In genomic region chr4:158314756-158315487, GRCh38 we compare ENCODE assay signal across 10 cellular contexts.
DNase-seq lines count a peak whose midpoint lies in the region; ATAC-seq and TF ChIP-seq lines count a peak whose summit lies in the region.
"Had no signal": no experiment of that assay in that cellular context is flagged by ENCODE, and none has a peak within 500 bp of the region (broad histone marks: within the 10 kb centered on the region; RNA-seq: fewer than 3 reads in every experiment).

No MANE protein-coding gene starts in this region.

- ATAC-seq in sciatic nerve (peak; percentile 91), HG03354 (IDR thresholded peaks at IDR 0.05; ENCODE audit: poor library complexity, severe bottlenecking, unreplicated experiment) (no peak), HG03159 (IDR thresholded peaks at IDR 0.05; ENCODE audit: unreplicated experiment) (no peak)

- TF ChIP-seq CTCF in GM20000 (IDR thresholded peaks at IDR 0.05; ENCODE audit: extremely low read depth, missing control alignments), result no peak

- no peaks in the 10 kb centered on the region for H3K9me3 ChIP-seq in adipocyte (ENCODE audit: control insufficient read depth, low read length)

- H3K9ac ChIP-seq in adipocyte (ENCODE audit: low read length), result peak overlapping the region; percentile 83

- DNase-seq in COLO829 (ENCODE audit: low spot score), result peak; percentile 28
- DNase-seq in adipocyte (ENCODE audit: low read depth), result peak; percentile 97
- peak; percentile 95 for DNase-seq in fibroblast of the conjunctiva (ENCODE audit: low read depth)
- no peak for DNase-seq in sciatic nerve (ENCODE audit: low spot score)
- DNase-seq in GM20000 (ENCODE audit: low spot score), result no peak
- DNase-seq in NCI-H128 (lab: John Stamatoyannopoulos, UW; ENCODE audit: unreplicated experiment), result no peak
- DNase-seq: left cardiac atrium, NCI-H345 had no signal

- H3K36me3 ChIP-seq in adipocyte (ENCODE audit: control insufficient read depth, insufficient read depth, low read length, severe bottlenecking), result no peaks in the 10 kb centered on the region

- peaks cover 48% of the 10 kb centered on the region for H3K4me1 ChIP-seq in adipocyte (ENCODE audit: control insufficient read depth, insufficient read depth, low read length)

- no peaks in the 10 kb centered on the region for H3K27me3 ChIP-seq in adipocyte (replicated peaks; ENCODE audit: control insufficient read depth, insufficient read depth, low read length)

- intact Hi-C loops in sciatic nerve (cut with DNase I), result no loop called here

- H3K4me3 ChIP-seq in adipocyte (ENCODE audit: low read length), result peak overlapping the region; percentile 69

Comparison
In these comparisons a context has a peak if more than half of its experiments do, and no peak if none do; other contexts are left out.
1. DNase-seq: peak in COLO829 (single experiment), adipocyte (single experiment) and fibroblast of the conjunctiva (single experiment); none in sciatic nerve (single experiment), GM20000 (single experiment) and NCI-H128 (single experiment).